ENCODE assay signal across 9 cellular contexts in genomic region chr11:8081591-8082021, GRCh38.
DNase-seq lines count a peak whose midpoint lies in the region; ATAC-seq and FAIRE-seq lines count a peak whose summit lies in the region.
"Had no signal": no experiment of that assay in that cellular context is flagged by ENCODE, and none has a peak within 500 bp of the region (broad histone marks: within the 10 kb centered on the region; RNA-seq: fewer than 3 reads in every experiment).

No MANE protein-coding gene starts in this region.

- peaks cover 64% of the 10 kb centered on the region for H3K27me3 Mint-ChIP-seq in activated naive CD4-positive, alpha-beta T cell treated with anti-CD3 and anti-CD28 coated beads, Interleukin-2, amount 10 ng/mL, durations not matched to agents 7 days and 5 days

- no peaks in the 10 kb centered on the region for H3K36me3 Mint-ChIP-seq in activated naive CD4-positive, alpha-beta T cell treated with anti-CD3 and anti-CD28 coated beads, Interleukin-2, amount 10 ng/mL, durations not matched to agents 7 days and 5 days

- DNase-seq in activated naive CD4-positive, alpha-beta T cell treated with anti-CD3 and anti-CD28 coated beads, Interleukin-2, amount 10 ng/mL, durations not matched to agents 7 days and 5 days = no peak
- no peak for DNase-seq in activated naive CD4-positive, alpha-beta T cell treated with anti-CD3 and anti-CD28 coated beads, Interleukin-2, amount 50 U/mL, for 16 hours
- peak; percentile 39 for DNase-seq in urothelium cell line (ENCODE audit: low spot score)
- DNase-seq: DND-41 had no signal

- no peaks in the 10 kb centered on the region for H3K36me3 ChIP-seq in mucosa of rectum (ENCODE audit: control insufficient read depth in 2 of 2, insufficient read depth in 2 of 2, low read length in 2 of 2)

- H3K9me3 Mint-ChIP-seq in activated naive CD4-positive, alpha-beta T cell treated with anti-CD3 and anti-CD28 coated beads, Interleukin-2, amount 10 ng/mL, durations not matched to agents 7 days and 5 days = no peaks in the 10 kb centered on the region

- peak overlapping the region; percentile 19 for H3K27ac ChIP-seq in cingulate gyrus (ENCODE audit: low read depth, low read length)
- H3K27ac ChIP-seq in mucosa of rectum (ENCODE audit: low read depth in 2 of 2, low read length in 2 of 2) = no peak overlapping the region

- peak overlapping the region; percentile 17 to 20 for H3K4me3 ChIP-seq in mucosa of rectum (ENCODE audit: low read length in 2 of 2)

- H3K4me3 Mint-ChIP-seq in activated naive CD4-positive, alpha-beta T cell treated with anti-CD3 and anti-CD28 coated beads, Interleukin-2, amount 10 ng/mL, durations not matched to agents 7 days and 5 days = peak overlapping the region; percentile 17

- H3K27ac Mint-ChIP-seq in activated naive CD4-positive, alpha-beta T cell treated with anti-CD3 and anti-CD28 coated beads, Interleukin-2, amount 10 ng/mL, durations not matched to agents 7 days and 5 days = no peak overlapping the region

- H3K9me3 ChIP-seq in mucosa of rectum (ENCODE audit: control insufficient read depth in 2 of 2, low read length in 2 of 2) = no peaks in the 10 kb centered on the region

- peaks cover 0 to 2% of the 10 kb centered on the region in 2 donors for H3K4me1 ChIP-seq in mucosa of rectum (ENCODE audit: control insufficient read depth in 2 of 2, insufficient read depth in 2 of 2, low read length in 2 of 2)

- H3K4me1 Mint-ChIP-seq in activated naive CD4-positive, alpha-beta T cell treated with anti-CD3 and anti-CD28 coated beads, Interleukin-2, amount 10 ng/mL, durations not matched to agents 7 days and 5 days = peaks cover 4% of the 10 kb centered on the region

- ATAC-seq in GM21737 (IDR thresholded peaks at IDR 0.05; ENCODE audit: unreplicated experiment) = no peak
- no peak for ATAC-seq in GM19351 (IDR thresholded peaks at IDR 0.05; ENCODE audit: unreplicated experiment)
- no peak for ATAC-seq in GM21528 (IDR thresholded peaks at IDR 0.05; ENCODE audit: low FRiP score, unreplicated experiment)

- FAIRE-seq in urothelium cell line (lab: Jason Lieb, UNC) = no peak

- H3K9ac ChIP-seq in mucosa of rectum (ENCODE audit: low read depth in 1 of 2, low read length in 2 of 2) = no peak overlapping the region

- CTCF ChIA-PET in activated naive CD4-positive, alpha-beta T cell treated with anti-CD3 and anti-CD28 coated beads, Interleukin-2, amount 10 ng/mL, durations not matched to agents 7 days and 5 days (lab: Charles Lee) = interaction anchor here (1.2 kb wide), 1 partner anchor 10 kb away, joined by 4 read pairs; no protein-coding TSS in a partner anchor

- H3K27me3 ChIP-seq in mucosa of rectum (ENCODE audit: control insufficient read depth in 2 of 2, insufficient read depth in 2 of 2, low read length in 2 of 2) = peaks cover 11 to 34% of the 10 kb centered on the region in 2 donors
